In genomic region chr19:4694211-4694987, GRCh38 we compare ENCODE assay signal across 8 cellular contexts. TPM values are rescaled to one million over a fixed set of nuclear protein-coding genes. Genes with fewer than 3 reads are reported as not detected.
DNase-seq lines count a peak whose midpoint lies in the region; ATAC-seq and TF ChIP-seq lines count a peak whose summit lies in the region.

No MANE protein-coding gene starts in this region.

- peak overlapping the region; percentile 41 for H3K27ac ChIP-seq in SJSA1
- peak overlapping the region; percentile 95 to 97 (median 96) for H3K27ac ChIP-seq in gastrocnemius medialis

- no peaks in the 10 kb centered on the region for H3K9me3 Mint-ChIP-seq in mesothelial cell of epicardium

- H3K36me3 Mint-ChIP-seq in mesothelial cell of epicardium: peaks cover 30% of the 10 kb centered on the region

- in situ Hi-C loops in gastrocnemius medialis (cut with MboI; ENCODE audit: low sequenced_read_pairs in 4 of 4): no loop called here

- intact Hi-C loops in gastrocnemius medialis (cut with DNase I; ENCODE audit: low total_unique reads): loop anchor here (1.0 kb wide), 1 partner anchor 19 kb away; no protein-coding TSS in a partner anchor

- ATAC-seq in gastrocnemius medialis (peak; percentile 70 to 71), HG03457 (IDR thresholded peaks at IDR 0.05; ENCODE audit: unreplicated experiment) (no peak), GM18870 (IDR thresholded peaks at IDR 0.05; ENCODE audit: unreplicated experiment) (no peak)

- H3K36me3 ChIP-seq in SJSA1: peaks cover 90% of the 10 kb centered on the region
- peaks cover 0 to 41% of the 10 kb centered on the region in 2 donors for H3K36me3 ChIP-seq in gastrocnemius medialis

- H3K27me3 Mint-ChIP-seq in mesothelial cell of epicardium (ENCODE audit: low read depth): no peaks in the 10 kb centered on the region

- H3K4me1 ChIP-seq in SJSA1 (replicated peaks): peaks cover 45% of the 10 kb centered on the region
- H3K4me1 ChIP-seq in gastrocnemius medialis: peaks cover 53 to 57% of the 10 kb centered on the region in 2 donors

- H3K27ac Mint-ChIP-seq in mesothelial cell of epicardium: no peak overlapping the region

- H3K27me3 ChIP-seq in SJSA1 (replicated peaks): no peaks in the 10 kb centered on the region
- no peaks in the 10 kb centered on the region for H3K27me3 ChIP-seq in gastrocnemius medialis

- no peaks in the 10 kb centered on the region for H3K4me1 Mint-ChIP-seq in mesothelial cell of epicardium

- H3K9me3 ChIP-seq in SJSA1 (replicated peaks) (no peaks in the 10 kb centered on the region), gastrocnemius medialis (no peaks in the 10 kb centered on the region)

- DNase-seq in GM04503 (ENCODE audit: low read depth) (peak; percentile 79), SJSA1 (ENCODE audit: low read depth in 1 of 2, low spot score in 2 of 2) (peak; percentile 80 to 93), foreskin fibroblast (peak; percentile 60 to 82), gastrocnemius medialis (peak; percentile 96 to 100), NCI-H345 (lab: John Stamatoyannopoulos, UW) (no peak), mesothelial cell of epicardium (ENCODE audit: low spot score in 2 of 2, unreplicated experiment in 2 of 2) (no peak)

- H3K4me3 ChIP-seq in SJSA1 (no peak overlapping the region), foreskin fibroblast (ENCODE audit: low read depth in 1 of 2, low read length in 2 of 2) (no peak overlapping the region), gastrocnemius medialis (peak overlapping the region in 3 of 4 donors; percentile 21 to 35 (median 35))

- no peak for TF ChIP-seq CTCF in foreskin fibroblast (IDR thresholded peaks at IDR 0.05; ENCODE audit: low read depth, low read length)
- no peak for TF ChIP-seq CTCF in gastrocnemius medialis (IDR thresholded peaks at IDR 0.05 in 4 of 5, conservative IDR thresholded peaks at IDR 0.05 in 1 of 5)
- TF ChIP-seq CTCF in mesothelial cell of epicardium (IDR thresholded peaks at IDR 0.05; ENCODE audit: unreplicated experiment): no peak

- peak; percentile 77 to 87 for TF ChIP-seq POLR2A in gastrocnemius medialis (IDR thresholded peaks at IDR 0.05)

- H3K4me3 Mint-ChIP-seq in mesothelial cell of epicardium: no peak overlapping the region

RNA-seq across cellular contexts. Expression of gene MYDGF, which starts 24.3 kb away (rescaled TPM):
- 214 and 250 TPM in 2 replicates for total RNA-seq in SJSA1 (2014; rRNA removed; shearing (Covaris generic))
- total RNA-seq in gastrocnemius medialis: 10 to 100 TPM in 2 of 4 donors, 1 to 10 TPM in 2; 8.0 to 12.9 (median 10.1) TPM
- total RNA-seq in mesothelial cell of epicardium: 50.8 to 53.1 TPM (median 51.2 TPM) in 3 replicates

RNA-seq across cellular contexts. Expression of gene DPP9, which starts 29.2 kb away (rescaled TPM):
- 60.6 and 65.3 TPM in 2 replicates for total RNA-seq in SJSA1 (2014; rRNA removed; shearing (Covaris generic))
- 100 to 1,000 TPM in 3 of 4 donors, 10 to 100 TPM in 1; 92.6 to 208 (median 148) TPM for total RNA-seq in gastrocnemius medialis
- total RNA-seq in mesothelial cell of epicardium: 36.8 to 37.1 TPM (median 36.9 TPM) in 3 replicates

RNA-seq across cellular contexts. Expression of gene TNFAIP8L1, which starts 55.1 kb away (rescaled TPM):
- total RNA-seq in SJSA1 (2014; rRNA removed; shearing (Covaris generic)): 5.0 and 7.4 TPM in 2 replicates
- total RNA-seq in gastrocnemius medialis (1 to 10 TPM; 1.3 to 2.9 (median 1.7) TPM), mesothelial cell of epicardium (7.4 to 8.2 TPM (median 7.7 TPM) in 3 replicates)

Comparison
In these comparisons a context has a peak if more than half of its experiments do, and no peak if none do; other contexts are left out.
1. DNase-seq: peak in GM04503 (single experiment), SJSA1 (2 of 2), foreskin fibroblast (2 of 2) and gastrocnemius medialis (2 of 2); none in NCI-H345 (single experiment) and mesothelial cell of epicardium (0 of 2).
2. H3K4me3 ChIP-seq: peak in gastrocnemius medialis (3 of 4); none in SJSA1 (single experiment) and foreskin fibroblast (0 of 2).
3. ATAC-seq: peak in gastrocnemius medialis (2 of 2); none in HG03457 (single experiment) and GM18870 (single experiment).